8 cellular contexts compared by ENCODE assay signal in the genomic region with DNA sequence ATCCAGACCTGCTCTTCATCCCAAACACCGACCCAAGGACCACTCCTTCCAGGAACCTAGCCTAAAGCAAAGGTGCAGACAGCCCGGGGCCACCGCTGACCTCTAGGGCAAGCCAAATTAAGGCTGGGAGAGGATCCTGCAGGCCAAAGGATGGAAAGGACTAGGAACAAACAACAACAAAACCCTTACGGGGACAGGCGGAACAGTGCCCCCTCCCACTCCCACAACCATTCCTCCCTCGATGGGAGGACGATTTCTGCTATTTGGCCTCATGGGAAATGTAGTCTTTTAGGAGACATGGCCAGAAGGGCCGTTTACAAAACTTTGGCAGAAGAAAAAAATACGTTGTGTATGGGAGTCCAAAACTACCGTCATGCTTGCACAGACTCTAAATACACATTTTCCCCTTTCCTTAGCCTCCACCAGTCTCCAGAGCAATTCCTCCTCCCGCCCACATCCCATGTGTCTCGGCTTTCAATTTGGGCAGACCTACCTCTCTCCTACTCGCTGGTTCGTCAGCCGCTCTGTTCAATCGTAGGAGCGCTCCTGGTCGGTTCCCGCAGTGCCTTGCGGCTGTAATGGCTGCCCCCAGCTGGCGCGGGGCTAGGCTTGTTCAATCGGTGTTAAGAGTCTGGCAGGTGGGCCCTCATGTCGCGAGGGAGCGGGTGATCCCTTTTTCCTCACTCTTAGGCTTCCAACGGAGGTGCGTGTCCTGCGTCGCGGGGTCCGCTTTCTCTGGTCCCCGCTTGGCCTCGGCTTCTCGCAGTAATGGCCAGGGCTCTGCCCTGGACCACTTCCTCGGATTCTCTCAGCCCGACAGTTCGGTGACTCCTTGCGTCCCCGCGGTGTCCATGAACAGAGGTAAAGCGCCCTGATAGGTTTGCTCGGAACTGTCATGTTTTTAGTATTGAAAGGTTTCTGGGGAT. TPM values are rescaled to one million over a fixed set of nuclear protein-coding genes. Genes with fewer than 3 reads are reported as not detected.
A peak's percentile ranks its signal among the peaks of the same experiment; 100 is the strongest.
DNase-seq lines count a peak whose midpoint lies in the region; ATAC-seq and TF ChIP-seq lines count a peak whose summit lies in the region.

A gene (plus strand): TSS at position 560 of the 926 bp plus-strand sequence. CDS start 19 bp downstream, at position 579.

- H3K4me3 Mint-ChIP-seq in nephron progenitor cell, result peak within 1 kb of the TSS; percentile 93
- H3K4me3 Mint-ChIP-seq in stimulated activated naive CD8-positive, alpha-beta T cell treated with anti-CD3 and anti-CD28 coated beads, Interleukin-15, amount 100 ng/mL, for 72 hours, result peak within 1 kb of the TSS; percentile 86 to 91

- H3K4me1 Mint-ChIP-seq in nephron progenitor cell, result peaks cover 21% of the 10 kb centered on the region
- peaks cover 47% of the 10 kb centered on the region for H3K4me1 Mint-ChIP-seq in stimulated activated naive CD8-positive, alpha-beta T cell treated with anti-CD3 and anti-CD28 coated beads, Interleukin-15, amount 100 ng/mL, for 72 hours

- no peaks in the 10 kb centered on the region for H3K9me3 ChIP-seq in Loucy (ENCODE audit: insufficient read depth, low read depth, low read length)

- H3K9me2 ChIP-seq in Loucy (replicated peaks; ENCODE audit: low read depth, low read length), result no peaks in the 10 kb centered on the region

- no peaks in the 10 kb centered on the region for H3K27me3 ChIP-seq in Loucy (ENCODE audit: insufficient read depth, low read length, poor library complexity, severe bottlenecking)

- peak within 1 kb of the TSS; percentile 82 for H3K27ac Mint-ChIP-seq in nephron progenitor cell
- H3K27ac Mint-ChIP-seq in stimulated activated naive CD8-positive, alpha-beta T cell treated with anti-CD3 and anti-CD28 coated beads, Interleukin-15, amount 100 ng/mL, for 72 hours, result peak within 1 kb of the TSS; percentile 89 to 95

- H3K79me2 ChIP-seq in Loucy (ENCODE audit: insufficient read depth, low read length), result peaks cover 16% of the 10 kb centered on the region

- H3K27me3 Mint-ChIP-seq in nephron progenitor cell (ENCODE audit: low read depth, poor library complexity), result peaks cover 4% of the 10 kb centered on the region
- no peaks in the 10 kb centered on the region for H3K27me3 Mint-ChIP-seq in stimulated activated naive CD8-positive, alpha-beta T cell treated with anti-CD3 and anti-CD28 coated beads, Interleukin-15, amount 100 ng/mL, for 72 hours

- H3K36me3 Mint-ChIP-seq in nephron progenitor cell (ENCODE audit: low read depth), result peaks cover 22% of the 10 kb centered on the region

- H3K4me1 ChIP-seq in Loucy (ENCODE audit: insufficient read depth, low read length, poor library complexity, severe bottlenecking), result peaks cover 3% of the 10 kb centered on the region

- peak within 1 kb of the TSS; percentile 99 for H2AFZ ChIP-seq in Loucy (ENCODE audit: low read length)

- TF ChIP-seq CTCF in Loucy (conservative IDR thresholded peaks at IDR 0.05; ENCODE audit: low read length) (no peak), nephron progenitor cell (IDR thresholded peaks at IDR 0.05) (no peak)

- DNase-seq in EH (ENCODE audit: low read depth) (peak; percentile 90), H4 (ENCODE audit: low spot score) (peak; percentile 77), SIG-M5 treated with dmso at 0.1 percent for 504 hours (lab: John Stamatoyannopoulos, UW; ENCODE audit: unreplicated experiment) (peak; percentile 88), activated gamma-delta T cell (lab: John Stamatoyannopoulos, UW) (peak; percentile 57), fibroblast of the conjunctiva (ENCODE audit: low read depth) (peak; percentile 73), nephron progenitor cell (peak; percentile 79)
- DNase-seq in stimulated activated naive CD8-positive, alpha-beta T cell treated with anti-CD3 and anti-CD28 coated beads, Interleukin-15, amount 100 ng/mL, for 72 hours, result peak; percentile 76 to 84

- H4K20me1 ChIP-seq in Loucy (ENCODE audit: insufficient read depth, low read length, poor library complexity, severe bottlenecking), result peaks cover 4% of the 10 kb centered on the region

- peak within 1 kb of the TSS; percentile 79 for H3K4me2 ChIP-seq in Loucy (ENCODE audit: low read depth, low read length, poor library complexity, severe bottlenecking)

- ATAC-seq in stimulated activated naive CD8-positive, alpha-beta T cell treated with anti-CD3 and anti-CD28 coated beads, Interleukin-15, amount 100 ng/mL, for 72 hours, result peak; percentile 99

- H3K36me3 ChIP-seq in Loucy (ENCODE audit: insufficient read depth, low read length), result peaks cover 12% of the 10 kb centered on the region; the same call in 1 of the 2 replicates

- H3K9me3 Mint-ChIP-seq in nephron progenitor cell, result no peaks in the 10 kb centered on the region
- H3K9me3 Mint-ChIP-seq in stimulated activated naive CD8-positive, alpha-beta T cell treated with anti-CD3 and anti-CD28 coated beads, Interleukin-15, amount 100 ng/mL, for 72 hours, result no peaks in the 10 kb centered on the region

- no peaks in the 10 kb centered on the region for H3F3A ChIP-seq in Loucy (ENCODE audit: low read depth)

- peak within 1 kb of the TSS; percentile 76 for H3K9ac ChIP-seq in Loucy (ENCODE audit: low read depth, low read length, poor library complexity, severe bottlenecking)

- H3K4me3 ChIP-seq in Loucy (ENCODE audit: low read length, poor library complexity, severe bottlenecking), result peak within 1 kb of the TSS; percentile 90

RNA-seq across cellular contexts. Expression of the gene that starts here (rescaled TPM):
- total RNA-seq in H4 (2014; rRNA removed; shearing (Covaris generic)), result 23.4 and 37.5 TPM in 2 replicates

Comparison
In these comparisons a context has a peak if more than half of its experiments do, and no peak if none do; other contexts are left out.
1. Peak in every context shown above with its lines: DNase-seq, ATAC-seq and H3K4me3 ChIP-seq.